In genomic region chr5:5534333-5534732, GRCh38 we compare ENCODE assay signal across 24 cellular contexts.
"Had no signal": no experiment of that assay in that cellular context is flagged by ENCODE, and none has a peak within 500 bp of the region (broad histone marks: within the 10 kb centered on the region; RNA-seq: fewer than 3 reads in every experiment).

No MANE protein-coding gene starts in this region.

- H3K4me2 ChIP-seq: PC-9 had no signal

- H3K36me3 ChIP-seq: MG63, SJCRH30 had no signal

- ATAC-seq: Panc1, Right ventricle myocardium inferior, SK-N-SH treated with all-trans-retinoic acid at 6 μM for 48 hours had no signal

- H3K9me3 ChIP-seq: MG63, SJCRH30 had no signal

- FAIRE-seq: RCC 7860 had no signal

- H2AFZ ChIP-seq: PC-9 had no signal

- H3K27ac ChIP-seq: PC-9, RWPE1, SJCRH30, SK-N-MC had no signal

- DNase-seq: Kasumi-1, KG1, MG63, MV-4-11, NCI-H1092, NCI-H1105, NCI-H1436 treated with DMSO at 0.1 percent for 48 hours, NCI-H1694 treated with DMSO at 0.1 percent for 48 hours, NCI-H1930, NCI-H2029 treated with DMSO at 0.1 percent for 48 hours, NCI-H2171, NCI-H226, NCI-H446, NCI-H524 treated with DMSO at 0.1 percent for 48 hours, NCI-H526 treated with DMSO at 0.1 percent for 48 hours, SIG-M5, SJCRH30 had no signal

- H3K4me3 ChIP-seq: MG63, PC-9, SJCRH30, SK-N-MC had no signal

- H3K4me1 ChIP-seq: SJCRH30 had no signal

- H3K27me3 ChIP-seq: MG63, SJCRH30 had no signal
